In the genomic region with DNA sequence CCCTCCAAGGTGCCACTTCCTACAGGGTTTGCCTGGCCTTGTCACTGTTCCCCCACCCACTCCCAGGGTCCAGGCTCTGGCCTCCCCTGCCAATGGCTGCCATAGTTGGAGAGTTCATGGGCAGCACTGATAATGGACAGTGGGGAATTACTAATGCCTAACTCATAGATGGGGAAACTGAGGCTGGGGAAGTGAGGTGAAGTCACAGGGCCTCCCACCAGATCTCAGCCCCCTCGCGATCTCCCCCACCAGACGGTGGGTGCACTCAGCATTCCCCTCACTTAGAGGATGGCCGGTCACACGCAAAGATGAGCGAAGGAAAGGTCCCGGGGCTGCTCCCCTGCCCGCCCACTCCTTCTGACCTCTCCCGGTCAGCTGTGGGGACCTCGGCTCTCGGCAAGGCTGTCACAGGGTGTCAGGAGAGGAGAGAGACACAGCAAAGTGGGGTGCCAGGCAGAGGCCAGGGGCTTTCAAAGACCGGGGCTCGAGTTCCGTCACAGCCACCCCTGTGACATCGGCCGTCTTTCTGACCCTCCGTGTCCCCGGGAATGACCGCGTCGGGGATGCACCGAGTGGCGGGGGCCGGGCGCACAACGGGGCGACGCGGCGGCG, we compare ENCODE assay signal across 9 cellular contexts.
A peak's percentile ranks its signal among the peaks of the same experiment; 100 is the strongest.
DNase-seq lines count a peak whose midpoint lies in the region; ATAC-seq and TF ChIP-seq lines count a peak whose summit lies in the region.
"Had no signal": no experiment of that assay in that cellular context is flagged by ENCODE, and none has a peak within 500 bp of the region (broad histone marks: within the 10 kb centered on the region; RNA-seq: fewer than 3 reads in every experiment).

No MANE protein-coding gene starts in this region.

- H3K4me3 Mint-ChIP-seq in activated T-helper 1 cell treated with anti-CD3 and anti-CD28 coated beads, Interleukin-12 subunit alpha, Interleukin-12 subunit beta, Interleukin-2, Interleukin-4 antibody, amounts not matched to agents 30 ng/mL and 10 ng/mL and 1 ng/mL, durations not matched to agents 14 hours and 24 hours and 36 hours: peak overlapping the region; percentile 69
- H3K4me3 Mint-ChIP-seq in stimulated activated naive CD8-positive, alpha-beta T cell treated with anti-CD3 and anti-CD28 coated beads, Interleukin-15, amount 100 ng/mL, for 72 hours: peak overlapping the region; percentile 56 to 79

- intact Hi-C loops in activated T-helper 1 cell treated with anti-CD3 and anti-CD28 coated beads, Interleukin-12 subunit alpha, Interleukin-12 subunit beta, Interleukin-2, Interleukin-4 antibody, amounts not matched to agents 30 ng/mL and 10 ng/mL and 1 ng/mL, durations not matched to agents 14 hours and 24 hours and 36 hours (cut with micrococcal nuclease): no loop called here

- no peaks in the 10 kb centered on the region for H3K36me3 Mint-ChIP-seq in activated T-helper 1 cell treated with anti-CD3 and anti-CD28 coated beads, Interleukin-12 subunit alpha, Interleukin-12 subunit beta, Interleukin-2, Interleukin-4 antibody, amounts not matched to agents 30 ng/mL and 10 ng/mL and 1 ng/mL, durations not matched to agents 14 hours and 24 hours and 36 hours (ENCODE audit: low read depth)

- TF ChIP-seq CTCF in HFF-Myc (IDR thresholded peaks at IDR 0.05; ENCODE audit: low read depth, low read length, missing control alignments): no peak

- no peaks in the 10 kb centered on the region for H3K9me3 Mint-ChIP-seq in activated T-helper 1 cell treated with anti-CD3 and anti-CD28 coated beads, Interleukin-12 subunit alpha, Interleukin-12 subunit beta, Interleukin-2, Interleukin-4 antibody, amounts not matched to agents 30 ng/mL and 10 ng/mL and 1 ng/mL, durations not matched to agents 14 hours and 24 hours and 36 hours
- H3K9me3 Mint-ChIP-seq in stimulated activated naive CD8-positive, alpha-beta T cell treated with anti-CD3 and anti-CD28 coated beads, Interleukin-15, amount 100 ng/mL, for 72 hours: no peaks in the 10 kb centered on the region

- H3K4me3 ChIP-seq in HFF-Myc (replicated peaks; ENCODE audit: low read depth, low read length) (peak overlapping the region; percentile 64; the same call in 1 of the 2 replicates), iPS-11a (ENCODE audit: low read depth, low read length) (peak overlapping the region; percentile 30)

- H3K27me3 Mint-ChIP-seq in activated T-helper 1 cell treated with anti-CD3 and anti-CD28 coated beads, Interleukin-12 subunit alpha, Interleukin-12 subunit beta, Interleukin-2, Interleukin-4 antibody, amounts not matched to agents 30 ng/mL and 10 ng/mL and 1 ng/mL, durations not matched to agents 14 hours and 24 hours and 36 hours (ENCODE audit: insufficient read depth): peaks cover 31% of the 10 kb centered on the region
- peaks cover 74% of the 10 kb centered on the region for H3K27me3 Mint-ChIP-seq in stimulated activated naive CD8-positive, alpha-beta T cell treated with anti-CD3 and anti-CD28 coated beads, Interleukin-15, amount 100 ng/mL, for 72 hours

- DNase-seq in HFF-Myc (ENCODE audit: extremely low read depth, low read depth) (no peak), T1000 (lab: John Stamatoyannopoulos, UW) (no peak), T-helper 9 cell (no peak), NOMO-1 treated with dmso at 0.1 percent for 144 hours (lab: John Stamatoyannopoulos, UW; ENCODE audit: unreplicated experiment) (no peak)
- DNase-seq in activated T-helper 1 cell treated with anti-CD3 and anti-CD28 coated beads, Interleukin-12 subunit alpha, Interleukin-12 subunit beta, Interleukin-2, Interleukin-4 antibody, amounts not matched to agents 30 ng/mL and 10 ng/mL and 1 ng/mL, durations not matched to agents 14 hours and 24 hours and 36 hours (ENCODE audit: low spot score): no peak
- no peak for DNase-seq in stimulated activated naive CD8-positive, alpha-beta T cell treated with anti-CD3 and anti-CD28 coated beads, Interleukin-15, amount 100 ng/mL, for 72 hours
- DNase-seq: NCI-H1092 treated with DMSO at 0.1 percent for 48 hours had no signal

- H3K4me1 Mint-ChIP-seq in activated T-helper 1 cell treated with anti-CD3 and anti-CD28 coated beads, Interleukin-12 subunit alpha, Interleukin-12 subunit beta, Interleukin-2, Interleukin-4 antibody, amounts not matched to agents 30 ng/mL and 10 ng/mL and 1 ng/mL, durations not matched to agents 14 hours and 24 hours and 36 hours (ENCODE audit: low read depth): peaks cover 5% of the 10 kb centered on the region
- peaks cover 16% of the 10 kb centered on the region for H3K4me1 Mint-ChIP-seq in stimulated activated naive CD8-positive, alpha-beta T cell treated with anti-CD3 and anti-CD28 coated beads, Interleukin-15, amount 100 ng/mL, for 72 hours

- no peak overlapping the region for H3K27ac Mint-ChIP-seq in activated T-helper 1 cell treated with anti-CD3 and anti-CD28 coated beads, Interleukin-12 subunit alpha, Interleukin-12 subunit beta, Interleukin-2, Interleukin-4 antibody, amounts not matched to agents 30 ng/mL and 10 ng/mL and 1 ng/mL, durations not matched to agents 14 hours and 24 hours and 36 hours
- peak overlapping the region in 1 of 2 donors; percentile 67 for H3K27ac Mint-ChIP-seq in stimulated activated naive CD8-positive, alpha-beta T cell treated with anti-CD3 and anti-CD28 coated beads, Interleukin-15, amount 100 ng/mL, for 72 hours

- ATAC-seq in stimulated activated naive CD8-positive, alpha-beta T cell treated with anti-CD3 and anti-CD28 coated beads, Interleukin-15, amount 100 ng/mL, for 72 hours: peak; percentile 31
- no peak for ATAC-seq in HG03039 (IDR thresholded peaks at IDR 0.05; ENCODE audit: unreplicated experiment)
